In genomic region chr20:36527331-36528125, GRCh38 we compare ENCODE assay signal across 13 cellular contexts. TPM values are rescaled to one million over a fixed set of nuclear protein-coding genes. Genes with fewer than 3 reads are reported as not detected.
DNase-seq lines count a peak whose midpoint lies in the region; ATAC-seq, FAIRE-seq and TF ChIP-seq lines count a peak whose summit lies in the region.
"Had no signal": no experiment of that assay in that cellular context is flagged by ENCODE, and none has a peak within 500 bp of the region (broad histone marks: within the 10 kb centered on the region; RNA-seq: fewer than 3 reads in every experiment).

No MANE protein-coding gene starts in this region.

- H3K36me3 Mint-ChIP-seq in MCF 10A (ENCODE audit: insufficient read depth, unreplicated experiment) = peaks cover 47% of the 10 kb centered on the region
- peaks cover 42% of the 10 kb centered on the region for H3K36me3 Mint-ChIP-seq in mesothelial cell of epicardium
- no peaks in the 10 kb centered on the region for H3K36me3 Mint-ChIP-seq in activated naive CD8-positive, alpha-beta T cell treated with anti-CD3 and anti-CD28 coated beads for 36 hours

- ATAC-seq in GM12878 (no peak), HG03565 (IDR thresholded peaks at IDR 0.05; ENCODE audit: unreplicated experiment) (no peak)

- H3K4me3 Mint-ChIP-seq in MCF 10A (ENCODE audit: unreplicated experiment) (no peak overlapping the region), mesothelial cell of epicardium (no peak overlapping the region)
- H3K4me3 Mint-ChIP-seq in activated naive CD8-positive, alpha-beta T cell treated with anti-CD3 and anti-CD28 coated beads for 36 hours = no peak overlapping the region
- H3K4me3 Mint-ChIP-seq: CD4-positive, CD25-positive, alpha-beta regulatory T cell; stimulated activated naive CD8-positive, alpha-beta T cell treated with anti-CD3 and anti-CD28 coated beads, Interleukin-15, Interleukin-2, amounts not matched to agents 100 ng/mL and 50 ng/mL, for 24 hours; T-helper 1 cell treated with Interleukin-12 subunit alpha and Interleukin-12 subunit beta and Interleukin-4 antibody, amounts not matched to agents 30 μg/mL and 1 μg/mL, for 36 hours had no signal

- no peak overlapping the region for H2AFZ ChIP-seq in GM12878 (ENCODE audit: control insufficient read depth, low read depth, low read length)

- 93% methylated on average over 32 of the region's 32 CpGs for WGBS in GM12878 (ENCODE audit: insufficient coverage, insufficient replicate concordance, low lambda C conversion rate, missing lambda C conversion rate)
- 72 to 77% methylated on average over 30 to 32 of the region's 32 CpGs for WGBS in testis, 2 donors

- H3K27me3 ChIP-seq in breast epithelium (no peaks in the 10 kb centered on the region), GM12878 (replicated peaks in 1 of 2; ENCODE audit: control insufficient read depth in 2 of 2, insufficient read depth in 2 of 2, low read length in 1 of 2) (no peaks in the 10 kb centered on the region), testis (no peaks in the 10 kb centered on the region)

- no peak overlapping the region for H3K9ac ChIP-seq in GM12878 (ENCODE audit: control insufficient read depth, insufficient read depth, low read length)

- H3K9me3 ChIP-seq in breast epithelium (no peaks in the 10 kb centered on the region), GM12878 (replicated peaks; ENCODE audit: control insufficient read depth, insufficient read depth, low read length) (no peaks in the 10 kb centered on the region), testis (no peaks in the 10 kb centered on the region)

- H3K4me2 ChIP-seq in GM12878 (ENCODE audit: control insufficient read depth, insufficient read depth) = no peak overlapping the region

- DNase-seq in MCF 10A (ENCODE audit: unreplicated experiment) = no peak
- no peak for DNase-seq in breast epithelium (ENCODE audit: low spot score in 2 of 2)
- DNase-seq in GM12878 (ENCODE audit: low read depth, low spot score) = no peak
- DNase-seq in mesothelial cell of epicardium (ENCODE audit: low spot score in 2 of 2, unreplicated experiment in 2 of 2) = no peak
- peak; percentile 92 for DNase-seq in testis
- DNase-seq in activated naive CD4-positive, alpha-beta T cell (lab: John Stamatoyannopoulos, UW) = no peak
- DNase-seq in activated naive CD8-positive, alpha-beta T cell treated with anti-CD3 and anti-CD28 coated beads for 36 hours = no peak
- DNase-seq: activated CD4-positive, CD25-positive, alpha-beta regulatory T cell; CD4-positive, CD25-positive, alpha-beta regulatory T cell; NCI-H1105 had no signal

- RAD21 ChIA-PET in GM12878 (lab: Charles Lee; ENCODE audit: unreplicated experiment) = no interaction called here

- TF ChIP-seq POLR2A in breast epithelium (IDR thresholded peaks at IDR 0.05) = no peak
- TF ChIP-seq POLR2A in GM12878 (IDR thresholded peaks at IDR 0.05; ENCODE audit: low read depth, low read length) = no peak
- TF ChIP-seq POLR2A in testis (IDR thresholded peaks at IDR 0.05) = no peak

- TSS peak; percentile 55 for BruUV-seq in MCF 10A (replicated peaks; lab: Mats Ljungman, UMichigan)
- TSS peak; percentile 76 for BruUV-seq in GM12878 (replicated peaks; lab: Mats Ljungman, UMichigan)

- H3K27ac Mint-ChIP-seq in MCF 10A (ENCODE audit: low read depth, unreplicated experiment) (peak overlapping the region; percentile 39), mesothelial cell of epicardium (peak overlapping the region; percentile 47)
- no peak overlapping the region for H3K27ac Mint-ChIP-seq in activated naive CD8-positive, alpha-beta T cell treated with anti-CD3 and anti-CD28 coated beads for 36 hours
- H3K27ac Mint-ChIP-seq: CD4-positive, CD25-positive, alpha-beta regulatory T cell; stimulated activated naive CD8-positive, alpha-beta T cell treated with anti-CD3 and anti-CD28 coated beads, Interleukin-15, Interleukin-2, amounts not matched to agents 100 ng/mL and 50 ng/mL, for 24 hours; T-helper 1 cell treated with Interleukin-12 subunit alpha and Interleukin-12 subunit beta and Interleukin-4 antibody, amounts not matched to agents 30 μg/mL and 1 μg/mL, for 36 hours had no signal

- in situ Hi-C loops in GM12878 (cut with MboI) = no loop called here

- TF ChIP-seq CTCF in MCF 10A (IDR thresholded peaks at IDR 0.05; ENCODE audit: unreplicated experiment) (no peak), breast epithelium (IDR thresholded peaks at IDR 0.05) (no peak), GM12878 (IDR thresholded peaks at IDR 0.05 in 2 of 3, conservative IDR thresholded peaks at IDR 0.05 in 1 of 3; ENCODE audit: control insufficient read depth in 2 of 3, extremely low read depth in 1 of 3, insufficient read depth in 1 of 3, low read depth in 3 of 3, low read length in 3 of 3) (no peak), mesothelial cell of epicardium (IDR thresholded peaks at IDR 0.05; ENCODE audit: unreplicated experiment) (no peak), testis (IDR thresholded peaks at IDR 0.05) (no peak)

- SMC1A ChIA-PET in GM12878 (lab: Charles Lee; ENCODE audit: uncharacterized antibody, unreplicated experiment) = no interaction called here

- no peak for TF ChIP-seq RAD21 in GM12878 (IDR thresholded peaks at IDR 0.05; ENCODE audit: insufficient read depth, low read depth, low read length)

- H3K4me3 ChIP-seq in breast epithelium (no peak overlapping the region), GM12878 (no peak overlapping the region), testis (no peak overlapping the region)

- intact Hi-C loops in MCF 10A (cut with micrococcal nuclease) (no loop called here), breast epithelium (cut with DNase I; ENCODE audit: low total_unique reads) (no loop called here), GM12878 (cut with micrococcal nuclease; ENCODE audit: unreplicated experiment) (no loop called here), testis (cut with DNase I; ENCODE audit: low total_unique reads) (no loop called here)

- POLR2A ChIA-PET in MCF 10A (lab: Yijun Ruan, JAX) (no interaction called here), GM12878 (lab: Charles Lee) (no interaction called here)

- H3K79me2 ChIP-seq in GM12878 (ENCODE audit: control insufficient read depth, insufficient read depth, low read length) = no peaks in the 10 kb centered on the region

- H3K4me1 Mint-ChIP-seq in MCF 10A (ENCODE audit: insufficient read depth, unreplicated experiment) (no peaks in the 10 kb centered on the region), mesothelial cell of epicardium (no peaks in the 10 kb centered on the region)
- no peaks in the 10 kb centered on the region for H3K4me1 Mint-ChIP-seq in activated naive CD8-positive, alpha-beta T cell treated with anti-CD3 and anti-CD28 coated beads for 36 hours
- H3K4me1 Mint-ChIP-seq: CD4-positive, CD25-positive, alpha-beta regulatory T cell had no signal

- H3K27ac ChIP-seq in breast epithelium (no peak overlapping the region), GM12878 (ENCODE audit: control insufficient read depth, insufficient read depth) (no peak overlapping the region), testis (peak overlapping the region; percentile 84 to 88)

- H3K27me3 Mint-ChIP-seq in MCF 10A (ENCODE audit: insufficient read depth, unreplicated experiment) = no peaks in the 10 kb centered on the region
- no peaks in the 10 kb centered on the region for H3K27me3 Mint-ChIP-seq in mesothelial cell of epicardium (ENCODE audit: low read depth)
- H3K27me3 Mint-ChIP-seq in activated naive CD8-positive, alpha-beta T cell treated with anti-CD3 and anti-CD28 coated beads for 36 hours = no peaks in the 10 kb centered on the region
- H3K27me3 Mint-ChIP-seq: CD4-positive, CD25-positive, alpha-beta regulatory T cell; stimulated activated naive CD8-positive, alpha-beta T cell treated with anti-CD3 and anti-CD28 coated beads, Interleukin-15, Interleukin-2, amounts not matched to agents 100 ng/mL and 50 ng/mL, for 24 hours had no signal

- H3K9me3 Mint-ChIP-seq in MCF 10A (ENCODE audit: unreplicated experiment) (no peaks in the 10 kb centered on the region), mesothelial cell of epicardium (no peaks in the 10 kb centered on the region)
- H3K9me3 Mint-ChIP-seq in activated naive CD8-positive, alpha-beta T cell treated with anti-CD3 and anti-CD28 coated beads for 36 hours = no peaks in the 10 kb centered on the region
- H3K9me3 Mint-ChIP-seq: CD4-positive, CD25-positive, alpha-beta regulatory T cell; stimulated activated naive CD8-positive, alpha-beta T cell treated with anti-CD3 and anti-CD28 coated beads, Interleukin-15, Interleukin-2, amounts not matched to agents 100 ng/mL and 50 ng/mL, for 24 hours; T-helper 1 cell treated with Interleukin-12 subunit alpha and Interleukin-12 subunit beta and Interleukin-4 antibody, amounts not matched to agents 30 μg/mL and 1 μg/mL, for 36 hours had no signal

- H4K20me1 ChIP-seq in GM12878 (ENCODE audit: control insufficient read depth, insufficient read depth) = no peaks in the 10 kb centered on the region

- no peak for FAIRE-seq in GM12878 (lab: Jason Lieb, UNC)

- H3K36me3 ChIP-seq in breast epithelium (peaks cover 6% of the 10 kb centered on the region), GM12878 (ENCODE audit: control insufficient read depth in 2 of 2, insufficient read depth in 2 of 2, low read length in 1 of 2) (peaks cover 9 to 13% of the 10 kb centered on the region in 2 experiments; a peak in 3 of 4 replicates), testis (ENCODE audit: low read depth, missing control alignments) (no peaks in the 10 kb centered on the region)

- TF ChIP-seq EP300 in GM12878 (IDR thresholded peaks at IDR 0.05; ENCODE audit: borderline replicate concordance in 1 of 2, control insufficient read depth in 1 of 2, low read depth in 2 of 2, low read length in 2 of 2) = no peak

- H3K4me1 ChIP-seq in breast epithelium (no peaks in the 10 kb centered on the region), GM12878 (ENCODE audit: control insufficient read depth, insufficient read depth, low read length) (peaks cover 5% of the 10 kb centered on the region; the same call in 1 of the 2 replicates), testis (peaks cover 40% of the 10 kb centered on the region)

- CTCF ChIA-PET in MCF 10A (lab: Yijun Ruan, JAX) = no interaction called here
- CTCF ChIA-PET in GM12878 (lab: Yijun Ruan, JAX) = no interaction called here

RNA-seq across cellular contexts. Expression of gene MYL9, which starts 13.8 kb away (rescaled TPM):
- 4.3 and 7.9 TPM in 2 replicates for total RNA-seq in MCF 10A (2022)
- 100 to 1,000 TPM in 1 of 3 donors, 10 to 100 TPM in 2; 72.9 to 112 (median 91.8) TPM for total RNA-seq in breast epithelium
- 0.22 TPM in 1 of 2 replicates, not detected in the other for total RNA-seq in GM12878 (2013; cell fraction: nucleolus; rRNA removed)
- 0.11 and 0.28 TPM in 2 replicates for total RNA-seq in GM12878 (2014; rRNA removed)
- total RNA-seq in GM12878 (2014; rRNA removed; fragmentation: Illumina TruSeq; extraction: Trizol) = 0.37 and 0.54 TPM in 2 replicates
- total RNA-seq in GM12878 (2021) = 1.6 and 1.7 TPM in 2 replicates
- polyA plus RNA-seq in GM12878 (2011; ENCODE audit: low read depth) = 0.88 TPM
- not detected in 2 replicates for polyA plus RNA-seq in GM12878 (2011; rRNA removed)
- 0.03 TPM in 2 replicates for polyA plus RNA-seq in GM12878 (2011; cell fraction: cytosol; rRNA removed)
- polyA plus RNA-seq in GM12878 (2011; cell fraction: nucleus; rRNA removed) = not detected in 2 replicates
- 2.5 and 2.7 TPM in 2 replicates for polyA plus RNA-seq in GM12878 (2012)
- polyA plus RNA-seq in GM12878 (2014; fragmentation: Illumina TruSeq; extraction: Trizol) = 0.66 TPM in 1 of 2 replicates, not detected in the other
- polyA plus RNA-seq in GM12878 (2014; fragmentation: Nextera tagmentation; extraction: Ambion mirVana) = not detected
- polyA plus RNA-seq in GM12878 (2014; rRNA removed) = 0.56 and 0.64 TPM in 2 replicates
- under 1 TPM; 0.62 to 0.63 TPM for polyA plus RNA-seq in GM12878 (2016; fragmentation: Nextera tagmentation; extraction: Ambion mirVana)
- polyA minus RNA-seq in GM12878 (2011; rRNA and poly(A)+ RNA removed) = not detected in 2 replicates
- polyA minus RNA-seq in GM12878 (2011; cell fraction: cytosol; rRNA and poly(A)+ RNA removed) = not detected in 2 replicates
- not detected in 2 replicates for polyA minus RNA-seq in GM12878 (2011; cell fraction: nucleus; rRNA and poly(A)+ RNA removed)
- 235 to 248 TPM (median 238 TPM) in 3 replicates for total RNA-seq in mesothelial cell of epicardium
- 100 to 1,000 TPM; 177 to 265 TPM for total RNA-seq in testis
- polyA plus RNA-seq in testis (ENCODE audit: insufficient read depth, low read depth, low replicate concordance) = 594 TPM
- under 1 TPM in 1 of 2 experiments, not detected in 1; 0.12 TPM for total RNA-seq in activated naive CD8-positive, alpha-beta T cell treated with anti-CD3 and anti-CD28 coated beads for 36 hours
- polyA plus RNA-seq: CD4-positive, CD25-positive, alpha-beta regulatory T cell had no signal

RNA-seq across cellular contexts. Expression of gene TGIF2, which starts 45.9 kb away (rescaled TPM):
- total RNA-seq in MCF 10A (2022) (5.9 and 9.7 TPM in 2 replicates), breast epithelium (10 to 100 TPM in 2 of 3 donors, 1 to 10 TPM in 1; 9.9 to 14.3 (median 13.4) TPM), GM12878 (2014; rRNA removed) (37.2 and 38.7 TPM in 2 replicates), GM12878 (2014; rRNA removed; fragmentation: Illumina TruSeq; extraction: Trizol) (24.9 and 27.3 TPM in 2 replicates), GM12878 (2021) (43.5 and 47.1 TPM in 2 replicates), mesothelial cell of epicardium (94.4 to 101 TPM (median 98.4 TPM) in 3 replicates), testis (10 to 100 TPM; 34.3 to 37.2 TPM)
- 46.2 and 48.0 TPM in 2 replicates for total RNA-seq in GM12878 (2013; cell fraction: nucleolus; rRNA removed)
- polyA plus RNA-seq in GM12878 (2011; ENCODE audit: low read depth) = 8.9 TPM
- polyA plus RNA-seq in GM12878 (2011; rRNA removed) (31.1 and 36.1 TPM in 2 replicates), GM12878 (2014; fragmentation: Illumina TruSeq; extraction: Trizol) (40.6 and 51.9 TPM in 2 replicates), GM12878 (2014; fragmentation: Nextera tagmentation; extraction: Ambion mirVana) (10 to 100 TPM; 13.1 to 26.4 TPM), GM12878 (2014; rRNA removed) (37.7 and 40.4 TPM in 2 replicates), GM12878 (2016; fragmentation: Nextera tagmentation; extraction: Ambion mirVana) (10 to 100 TPM; 26.4 to 38.0 TPM), testis (ENCODE audit: insufficient read depth, low read depth, low replicate concordance) (24.0 TPM)
- polyA plus RNA-seq in GM12878 (2011; cell fraction: cytosol; rRNA removed) = 42.5 and 47.7 TPM in 2 replicates
- 23.6 and 25.1 TPM in 2 replicates for polyA plus RNA-seq in GM12878 (2011; cell fraction: nucleus; rRNA removed)
- polyA plus RNA-seq in GM12878 (2012) = 15.7 and 21.9 TPM in 2 replicates
- polyA minus RNA-seq in GM12878 (2011; rRNA and poly(A)+ RNA removed) = 27.0 and 54.7 TPM in 2 replicates
- polyA minus RNA-seq in GM12878 (2011; cell fraction: cytosol; rRNA and poly(A)+ RNA removed) = 22.9 and 28.1 TPM in 2 replicates
- polyA minus RNA-seq in GM12878 (2011; cell fraction: nucleus; rRNA and poly(A)+ RNA removed) = 7.1 and 14.4 TPM in 2 replicates
- total RNA-seq in activated naive CD8-positive, alpha-beta T cell treated with anti-CD3 and anti-CD28 coated beads for 36 hours = 10 to 100 TPM; 52.1 to 54.0 TPM

Comparison
In these comparisons a context has a peak if more than half of its experiments do, and no peak if none do; other contexts are left out.
1. H3K27ac ChIP-seq: peak in testis (2 of 2); none in breast epithelium (0 of 2) and GM12878 (single experiment).